In the genomic region with DNA sequence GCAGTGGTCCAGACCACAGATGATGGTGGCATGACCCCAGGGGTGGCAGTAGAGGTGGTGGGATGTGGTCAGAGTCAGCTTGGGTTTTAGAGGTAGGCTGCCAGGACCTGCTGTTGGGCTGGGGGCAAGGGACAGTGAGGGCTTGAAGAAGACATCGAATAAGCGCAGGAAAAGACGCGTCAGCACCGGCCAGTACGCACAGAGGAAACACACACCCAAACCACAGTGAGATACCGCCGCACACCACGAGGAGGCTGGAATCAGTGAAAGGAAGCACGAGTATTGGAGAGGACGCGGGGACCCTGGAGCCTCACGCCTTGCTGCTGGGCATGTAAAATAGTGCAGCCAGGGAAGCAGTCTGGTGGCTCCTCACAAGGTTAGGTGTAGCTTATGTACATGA, we compare ENCODE assay signal across 11 cellular contexts. TPM values are rescaled to one million over a fixed set of nuclear protein-coding genes. Genes with fewer than 3 reads are reported as not detected.
DNase-seq lines count a peak whose midpoint lies in the region; ATAC-seq and TF ChIP-seq lines count a peak whose summit lies in the region.
"Had no signal": no experiment of that assay in that cellular context is flagged by ENCODE, and none has a peak within 500 bp of the region (broad histone marks: within the 10 kb centered on the region; RNA-seq: fewer than 3 reads in every experiment).

No MANE protein-coding gene starts in this region.

- H3K9me3 ChIP-seq in BLaER1 (peaks cover 5% of the 10 kb centered on the region; the same call in 1 of the 2 replicates), gastroesophageal sphincter (no peaks in the 10 kb centered on the region)
- H3K9me3 ChIP-seq: adrenal gland had no signal

- no peaks in the 10 kb centered on the region for H4K20me1 ChIP-seq in BLaER1

- H3K4me3 Mint-ChIP-seq in activated T-cell treated with anti-CD3 and anti-CD28 coated beads, Interleukin-2, amount 50 U/mL, for 72 hours = peak overlapping the region; percentile 33 to 45
- H3K4me3 Mint-ChIP-seq in immature natural killer cell = peak overlapping the region; percentile 62 to 85 (median 75)

- DNase-seq in RPMI8226 (peak; percentile 51), immature natural killer cell (peak; percentile 82 to 83 (median 83)), NCI-H2171 treated with DMSO at 0.1 percent for 48 hours (lab: John Stamatoyannopoulos, UW) (no peak), NCI-H187 treated with DMSO at 0.1 percent for 48 hours (lab: John Stamatoyannopoulos, UW) (no peak)
- peak; percentile 25 to 32 for DNase-seq in activated T-cell treated with anti-CD3 and anti-CD28 coated beads, Interleukin-2, amount 50 U/mL, for 72 hours
- DNase-seq in activated CD4-positive, CD25-positive, alpha-beta regulatory T cell (lab: John Stamatoyannopoulos, UW) = no peak
- DNase-seq: adrenal gland, NCI-H774 had no signal

- H3K36me3 ChIP-seq in BLaER1 (no peaks in the 10 kb centered on the region), gastroesophageal sphincter (no peaks in the 10 kb centered on the region)
- H3K36me3 ChIP-seq: adrenal gland had no signal

- H3K9ac ChIP-seq in BLaER1 = no peak overlapping the region

- no peaks in the 10 kb centered on the region for H3K36me3 Mint-ChIP-seq in activated T-cell treated with anti-CD3 and anti-CD28 coated beads, Interleukin-2, amount 50 U/mL, for 72 hours (ENCODE audit: insufficient read depth in 2 of 2)
- H3K36me3 Mint-ChIP-seq in immature natural killer cell = no peaks in the 10 kb centered on the region

- H3K27ac ChIP-seq in BLaER1 = peak overlapping the region; percentile 49; the same call in 1 of the 2 replicates
- H3K27ac ChIP-seq in gastroesophageal sphincter = no peak overlapping the region
- H3K27ac ChIP-seq: adrenal gland, skin epidermis had no signal

- no peak for TF ChIP-seq EP300 in gastroesophageal sphincter (IDR thresholded peaks at IDR 0.05)

- H3K27me3 Mint-ChIP-seq in activated T-cell treated with anti-CD3 and anti-CD28 coated beads, Interleukin-2, amount 50 U/mL, for 72 hours (ENCODE audit: low read depth) = peaks cover 31% of the 10 kb centered on the region
- peaks cover 12 to 24% (median 22%) of the 10 kb centered on the region in 3 donors for H3K27me3 Mint-ChIP-seq in immature natural killer cell (ENCODE audit: low read depth in 3 of 3)

- TF ChIP-seq POLR2A in gastroesophageal sphincter (IDR thresholded peaks at IDR 0.05) = no peak

- H3K27me3 ChIP-seq in BLaER1 = peaks cover 47% of the 10 kb centered on the region
- no peaks in the 10 kb centered on the region for H3K27me3 ChIP-seq in gastroesophageal sphincter

- no peak for TF ChIP-seq CTCF in gastroesophageal sphincter (IDR thresholded peaks at IDR 0.05)

- H3K9me3 Mint-ChIP-seq in activated T-cell treated with anti-CD3 and anti-CD28 coated beads, Interleukin-2, amount 50 U/mL, for 72 hours = no peaks in the 10 kb centered on the region
- H3K9me3 Mint-ChIP-seq in immature natural killer cell = no peaks in the 10 kb centered on the region

- no peak overlapping the region for H3K27ac Mint-ChIP-seq in activated T-cell treated with anti-CD3 and anti-CD28 coated beads, Interleukin-2, amount 50 U/mL, for 72 hours
- H3K27ac Mint-ChIP-seq in immature natural killer cell = peak overlapping the region; percentile 60 to 93 (median 90)

- H3K4me2 ChIP-seq in BLaER1 = peak overlapping the region; percentile 75

- WGBS in gastroesophageal sphincter (ENCODE audit: low coverage in 1 of 2), 2 donors = 55 to 60% methylated on average over 2 to 5 of the region's 13 CpGs

- peak; percentile 50 to 64 for ATAC-seq in activated T-cell treated with anti-CD3 and anti-CD28 coated beads, Interleukin-2, amount 50 U/mL, for 72 hours (replicated peaks in 1 of 2)
- no peak for ATAC-seq in gastroesophageal sphincter

- H3K4me3 ChIP-seq in BLaER1 (peak overlapping the region; percentile 3; the same call in 1 of the 2 replicates), gastroesophageal sphincter (no peak overlapping the region)
- H3K4me3 ChIP-seq: adrenal gland, skin epidermis had no signal

- H3K4me1 ChIP-seq in BLaER1 = peaks cover 65% of the 10 kb centered on the region
- peaks cover 0 to 16% (median 4%) of the 10 kb centered on the region in 3 donors for H3K4me1 ChIP-seq in gastroesophageal sphincter

- peaks cover 19% of the 10 kb centered on the region for H3K4me1 Mint-ChIP-seq in activated T-cell treated with anti-CD3 and anti-CD28 coated beads, Interleukin-2, amount 50 U/mL, for 72 hours (ENCODE audit: low read depth)
- peaks cover 51 to 76% of the 10 kb centered on the region in 2 donors for H3K4me1 Mint-ChIP-seq in immature natural killer cell

RNA-seq across cellular contexts. Expression of gene PDZD4, which starts 13.5 kb away (rescaled TPM):
- 1 to 10 TPM in 1 of 2 donors, under 1 TPM in 1; 0.82 to 5.0 TPM for total RNA-seq in activated T-cell treated with anti-CD3 and anti-CD28 coated beads, Interleukin-2, amount 50 U/mL, for 72 hours
- 10 to 100 TPM in 1 of 3 donors, 1 to 10 TPM in 1, under 1 TPM in 1; 0.93 to 11.4 (median 6.1) TPM for polyA plus RNA-seq in immature natural killer cell
- 10 to 100 TPM; 10.6 to 48.5 (median 26.4) TPM for total RNA-seq in gastroesophageal sphincter

RNA-seq across cellular contexts. Expression of gene SSR4, which starts 22.4 kb away (rescaled TPM):
- total RNA-seq in activated T-cell treated with anti-CD3 and anti-CD28 coated beads, Interleukin-2, amount 50 U/mL, for 72 hours = 100 to 1,000 TPM; 150 to 192 TPM
- polyA plus RNA-seq in immature natural killer cell = 100 to 1,000 TPM; 535 to 803 (median 726) TPM
- total RNA-seq in gastroesophageal sphincter = 100 to 1,000 TPM in 2 of 4 donors, 10 to 100 TPM in 2; 75.8 to 126 (median 110) TPM

RNA-seq across cellular contexts. Expression of gene IDH3G, which starts 22.6 kb away (rescaled TPM):
- total RNA-seq in activated T-cell treated with anti-CD3 and anti-CD28 coated beads, Interleukin-2, amount 50 U/mL, for 72 hours = 10 to 100 TPM; 34.0 to 41.0 TPM
- 100 to 1,000 TPM in 2 of 3 donors, 10 to 100 TPM in 1; 95.6 to 131 (median 118) TPM for polyA plus RNA-seq in immature natural killer cell
- total RNA-seq in gastroesophageal sphincter = 100 to 1,000 TPM in 1 of 4 donors, 10 to 100 TPM in 3; 55.5 to 104 (median 59.7) TPM

RNA-seq across cellular contexts. Expression of gene SRPK3, which starts 36.0 kb away (rescaled TPM):
- not detected for total RNA-seq in activated T-cell treated with anti-CD3 and anti-CD28 coated beads, Interleukin-2, amount 50 U/mL, for 72 hours
- polyA plus RNA-seq in immature natural killer cell = not detected
- total RNA-seq in gastroesophageal sphincter = 1 to 10 TPM in 3 of 4 donors, not detected in 1; 3.0 to 4.7 (median 4.4) TPM

RNA-seq across cellular contexts. Expression of gene PLXNB3, which starts 52.8 kb away (rescaled TPM):
- 1 to 10 TPM in 1 of 2 donors, under 1 TPM in 1; 0.77 to 1.7 TPM for total RNA-seq in activated T-cell treated with anti-CD3 and anti-CD28 coated beads, Interleukin-2, amount 50 U/mL, for 72 hours
- polyA plus RNA-seq in immature natural killer cell = not detected
- total RNA-seq in gastroesophageal sphincter = 10 to 100 TPM in 3 of 4 donors, 1 to 10 TPM in 1; 9.2 to 19.2 (median 16.8) TPM

Comparison
In these comparisons a context has a peak if more than half of its experiments do, and no peak if none do; other contexts are left out.
1. DNase-seq: peak in RPMI8226 (single experiment), activated T-cell treated with anti-CD3 and anti-CD28 coated beads, Interleukin-2, amount 50 U/mL, for 72 hours (2 of 2) and immature natural killer cell (3 of 3); none in NCI-H2171 treated with DMSO at 0.1 percent for 48 hours (single experiment), NCI-H187 treated with DMSO at 0.1 percent for 48 hours (single experiment) and activated CD4-positive, CD25-positive, alpha-beta regulatory T cell (0 of 4).